In genomic region chr3:183837390-183837789, GRCh38 we compare ENCODE assay signal across 26 cellular contexts. TPM values are rescaled to one million over a fixed set of nuclear protein-coding genes. Genes with fewer than 3 reads are reported as not detected.
DNase-seq lines count a peak whose midpoint lies in the region; ATAC-seq and TF ChIP-seq lines count a peak whose summit lies in the region.
"Had no signal": no experiment of that assay in that cellular context is flagged by ENCODE, and none has a peak within 500 bp of the region (broad histone marks: within the 10 kb centered on the region; RNA-seq: fewer than 3 reads in every experiment).

No MANE protein-coding gene starts in this region.

- peaks cover 30% of the 10 kb centered on the region for H3K36me3 ChIP-seq in CD8-positive, alpha-beta T cell (ENCODE audit: insufficient read depth, low read length)
- H3K36me3 ChIP-seq in endodermal cell (ENCODE audit: control insufficient read depth, insufficient read depth, low read length) (peaks cover 70% of the 10 kb centered on the region), mucosa of descending colon (ENCODE audit: low read depth) (no peaks in the 10 kb centered on the region)

- no peak overlapping the region for H3K27ac ChIP-seq in CD8-positive, alpha-beta T cell (ENCODE audit: low read depth, low read length)
- no peak overlapping the region for H3K27ac ChIP-seq in endodermal cell (ENCODE audit: low read depth, low read length)
- H3K27ac ChIP-seq: A549; BLaER1 treated with 17β-estradiol and CSF1 and Interleukin-3, amounts not matched to agents 10 nM and 100 nM; KMS-11 had no signal

- H3K4me3 Mint-ChIP-seq in activated T-cell treated with anti-CD3 and anti-CD28 coated beads, Interleukin-2, amount 50 U/mL, for 72 hours, result no peak overlapping the region
- H3K4me3 Mint-ChIP-seq in CD8-positive, alpha-beta T cell, result no peak overlapping the region
- H3K4me3 Mint-ChIP-seq in T-helper 17 cell (no peak overlapping the region), endodermal cell (no peak overlapping the region)
- H3K4me3 Mint-ChIP-seq: CD4-positive, alpha-beta T cell; GM23338; IgD-negative memory B cell had no signal

- no peaks in the 10 kb centered on the region for H3K27me3 Mint-ChIP-seq in activated T-cell treated with anti-CD3 and anti-CD28 coated beads, Interleukin-2, amount 50 U/mL, for 72 hours (ENCODE audit: low read depth)
- no peaks in the 10 kb centered on the region for H3K27me3 Mint-ChIP-seq in CD8-positive, alpha-beta T cell (ENCODE audit: low read depth)
- no peaks in the 10 kb centered on the region for H3K27me3 Mint-ChIP-seq in T-helper 17 cell
- no peaks in the 10 kb centered on the region for H3K27me3 Mint-ChIP-seq in endodermal cell (ENCODE audit: insufficient read depth)
- H3K27me3 Mint-ChIP-seq: CD4-positive, alpha-beta T cell; IgD-negative memory B cell had no signal

- DNase-seq in activated T-cell treated with anti-CD3 and anti-CD28 coated beads, Interleukin-2, amount 50 U/mL, for 72 hours, result no peak
- DNase-seq in activated T-cell treated with anti-CD3 and anti-CD28 coated beads for 4 hours (no peak), T-helper 17 cell (no peak), endodermal cell (no peak), DMS79 (lab: John Stamatoyannopoulos, UW) (no peak), G401 (ENCODE audit: low spot score) (no peak), mucosa of descending colon (no peak)
- DNase-seq in CD8-positive, alpha-beta T cell, result no peak
- DNase-seq: AML-193; CD4-positive, alpha-beta T cell; COR-L47; EL; GF-D8; HCEC 1CT; MM.1S; NCI-H1417; NCI-H1694; NCI-H2029 treated with DMSO at 0.1 percent for 48 hours; NCI-H69; RPMI8226; SHP77 had no signal

- in situ Hi-C loops in G401 (cut with HindIII; ENCODE audit: low sequenced_read_pairs), result no loop called here

- POLR2A ChIA-PET in CD8-positive, alpha-beta T cell (lab: Charles Lee), result no interaction called here

- no peaks in the 10 kb centered on the region for H3K9me3 ChIP-seq in CD8-positive, alpha-beta T cell (ENCODE audit: low read length)
- H3K9me3 ChIP-seq in T-helper 17 cell (ENCODE audit: control insufficient read depth, low read length, poor library complexity, severe bottlenecking) (no peaks in the 10 kb centered on the region), endodermal cell (ENCODE audit: control insufficient read depth, low read length) (no peaks in the 10 kb centered on the region), mucosa of descending colon (no peaks in the 10 kb centered on the region)
- H3K9me3 ChIP-seq: A549; BLaER1 treated with 17β-estradiol and CSF1 and Interleukin-3, amounts not matched to agents 10 nM and 100 nM had no signal

- CTCF ChIA-PET in CD8-positive, alpha-beta T cell (lab: Charles Lee), result no interaction called here

- H3K4me1 Mint-ChIP-seq in activated T-cell treated with anti-CD3 and anti-CD28 coated beads, Interleukin-2, amount 50 U/mL, for 72 hours (ENCODE audit: low read depth), result no peaks in the 10 kb centered on the region
- H3K4me1 Mint-ChIP-seq in CD8-positive, alpha-beta T cell (ENCODE audit: low read depth), result no peaks in the 10 kb centered on the region
- H3K4me1 Mint-ChIP-seq in T-helper 17 cell, result peaks cover 10% of the 10 kb centered on the region
- no peaks in the 10 kb centered on the region for H3K4me1 Mint-ChIP-seq in endodermal cell
- H3K4me1 Mint-ChIP-seq: GM23338, IgD-negative memory B cell had no signal

- peaks cover 3 to 12% of the 10 kb centered on the region in 2 donors for H3K36me3 Mint-ChIP-seq in activated T-cell treated with anti-CD3 and anti-CD28 coated beads, Interleukin-2, amount 50 U/mL, for 72 hours (ENCODE audit: insufficient read depth in 2 of 2)
- H3K36me3 Mint-ChIP-seq in CD8-positive, alpha-beta T cell, result peaks cover 71% of the 10 kb centered on the region
- H3K36me3 Mint-ChIP-seq in T-helper 17 cell (ENCODE audit: low read depth) (peaks cover 2% of the 10 kb centered on the region), endodermal cell (ENCODE audit: low read depth) (peaks cover 68% of the 10 kb centered on the region)

- no peaks in the 10 kb centered on the region for H3K27me3 ChIP-seq in CD8-positive, alpha-beta T cell (ENCODE audit: insufficient read depth, low read length)
- no peaks in the 10 kb centered on the region for H3K27me3 ChIP-seq in endodermal cell (ENCODE audit: control insufficient read depth, insufficient read depth, low read length, poor library complexity, severe bottlenecking)
- H3K27me3 ChIP-seq: BLaER1 treated with 17β-estradiol and CSF1 and Interleukin-3, amounts not matched to agents 10 nM and 100 nM had no signal

- H3K9me3 Mint-ChIP-seq in activated T-cell treated with anti-CD3 and anti-CD28 coated beads, Interleukin-2, amount 50 U/mL, for 72 hours, result no peaks in the 10 kb centered on the region
- H3K9me3 Mint-ChIP-seq in CD8-positive, alpha-beta T cell, result no peaks in the 10 kb centered on the region
- no peaks in the 10 kb centered on the region for H3K9me3 Mint-ChIP-seq in endodermal cell
- H3K9me3 Mint-ChIP-seq: CD4-positive, alpha-beta T cell; GM23338; IgD-negative memory B cell had no signal

- 90 to 95% methylated on average over 4 to 9 of the region's 9 CpGs for WGBS in endodermal cell (ENCODE audit: insufficient coverage in 1 of 2, insufficient read length in 1 of 2), 2 experiments

- H3K4me3 ChIP-seq in CD8-positive, alpha-beta T cell (ENCODE audit: low read depth, low read length), result no peak overlapping the region
- H3K4me3 ChIP-seq in endodermal cell (ENCODE audit: low read length) (no peak overlapping the region), mucosa of descending colon (no peak overlapping the region)
- H3K4me3 ChIP-seq: A549; BLaER1 treated with 17β-estradiol and CSF1 and Interleukin-3, amounts not matched to agents 10 nM and 100 nM; GM23338 had no signal

- TF ChIP-seq CTCF in CD8-positive, alpha-beta T cell (IDR thresholded peaks at IDR 0.05), result no peak
- TF ChIP-seq CTCF in endodermal cell (conservative IDR thresholded peaks at IDR 0.05) (no peak), mucosa of descending colon (IDR thresholded peaks at IDR 0.05) (no peak)

- peak; percentile 51 to 86 for ATAC-seq in activated T-cell treated with anti-CD3 and anti-CD28 coated beads, Interleukin-2, amount 50 U/mL, for 72 hours (replicated peaks in 1 of 2)
- ATAC-seq in CD8-positive, alpha-beta T cell, result no peak
- no peak for ATAC-seq in T-helper 17 cell
- ATAC-seq in mucosa of descending colon, result no peak
- ATAC-seq: A549, GM23338 had no signal

- H3K4me1 ChIP-seq in CD8-positive, alpha-beta T cell (ENCODE audit: insufficient read depth, low read length), result no peaks in the 10 kb centered on the region
- H3K4me1 ChIP-seq in endodermal cell (ENCODE audit: control insufficient read depth, insufficient read depth, low read length), result no peaks in the 10 kb centered on the region
- H3K4me1 ChIP-seq in mucosa of descending colon (ENCODE audit: low read depth), result no peaks in the 10 kb centered on the region
- H3K4me1 ChIP-seq: A549; BLaER1 treated with 17β-estradiol and CSF1 and Interleukin-3, amounts not matched to agents 10 nM and 100 nM had no signal

- H3K9ac ChIP-seq in endodermal cell (ENCODE audit: extremely low read depth, low read length, poor library complexity, severe bottlenecking), result no peak overlapping the region
- H3K9ac ChIP-seq: BLaER1 treated with 17β-estradiol and CSF1 and Interleukin-3, amounts not matched to agents 10 nM and 100 nM; KMS-11 had no signal

- no peak overlapping the region for H3K27ac Mint-ChIP-seq in activated T-cell treated with anti-CD3 and anti-CD28 coated beads, Interleukin-2, amount 50 U/mL, for 72 hours
- H3K27ac Mint-ChIP-seq in CD8-positive, alpha-beta T cell, result peak overlapping the region; percentile 18
- H3K27ac Mint-ChIP-seq in T-helper 17 cell (peak overlapping the region; percentile 9), endodermal cell (peak overlapping the region; percentile 31)
- H3K27ac Mint-ChIP-seq: CD4-positive, alpha-beta T cell; GM23338 had no signal

- intact Hi-C loops in CD8-positive, alpha-beta T cell (cut with DNase I, micrococcal nuclease), result no loop called here
- intact Hi-C loops in mucosa of descending colon (cut with DNase I, micrococcal nuclease), result no loop called here

RNA-seq across cellular contexts. Expression of gene MAP6D1, which starts 12.0 kb away (rescaled TPM):
- total RNA-seq in activated T-cell treated with anti-CD3 and anti-CD28 coated beads, Interleukin-2, amount 50 U/mL, for 72 hours, result 1 to 10 TPM in 1 of 2 donors, under 1 TPM in 1; 1.00 to 1.4 TPM
- 1 to 10 TPM in 1 of 2 experiments, not detected in 1; 1.5 TPM for total RNA-seq in CD8-positive, alpha-beta T cell
- 1 to 10 TPM in 1 of 2 donors, under 1 TPM in 1; 0.26 to 1.7 TPM for total RNA-seq in T-helper 17 cell
- total RNA-seq in endodermal cell, result 1 to 10 TPM; 4.0 to 4.8 TPM
- 4.4 TPM for polyA plus RNA-seq in endodermal cell (2013, experiment 1 of 2)
- 4.1 TPM for polyA plus RNA-seq in endodermal cell (2013, experiment 2 of 2)
- total RNA-seq in G401 (2014; rRNA removed; shearing (Covaris generic)), result 2.4 and 3.2 TPM in 2 replicates
- total RNA-seq in mucosa of descending colon, result 1 to 10 TPM in 2 of 3 donors, under 1 TPM in 1; 0.55 to 3.1 (median 1.2) TPM
- polyA plus RNA-seq: IgD-negative memory B cell had no signal

RNA-seq across cellular contexts. Expression of gene PARL, which starts 47.3 kb away (rescaled TPM):
- total RNA-seq in activated T-cell treated with anti-CD3 and anti-CD28 coated beads, Interleukin-2, amount 50 U/mL, for 72 hours, result 10 to 100 TPM; 77.3 to 92.3 TPM
- total RNA-seq in CD8-positive, alpha-beta T cell, result 10 to 100 TPM; 43.8 to 47.0 TPM
- 10 to 100 TPM; 36.6 to 38.3 TPM for total RNA-seq in T-helper 17 cell
- 10 to 100 TPM; 77.3 to 83.0 TPM for total RNA-seq in endodermal cell
- 48.3 TPM for polyA plus RNA-seq in endodermal cell (2013, experiment 1 of 2)
- polyA plus RNA-seq in endodermal cell (2013, experiment 2 of 2), result 49.7 TPM
- total RNA-seq in G401 (2014; rRNA removed; shearing (Covaris generic)), result 79.2 and 86.5 TPM in 2 replicates
- total RNA-seq in mucosa of descending colon, result 10 to 100 TPM; 67.0 to 71.8 (median 68.9) TPM

Comparison
In these comparisons a context has a peak if more than half of its experiments do, and no peak if none do; other contexts are left out.
1. ATAC-seq: peak in activated T-cell treated with anti-CD3 and anti-CD28 coated beads, Interleukin-2, amount 50 U/mL, for 72 hours (2 of 2); none in CD8-positive, alpha-beta T cell (single experiment), T-helper 17 cell (single experiment) and mucosa of descending colon (single experiment).